1 cellular context compared by ENCODE assay signal in the genomic region with DNA sequence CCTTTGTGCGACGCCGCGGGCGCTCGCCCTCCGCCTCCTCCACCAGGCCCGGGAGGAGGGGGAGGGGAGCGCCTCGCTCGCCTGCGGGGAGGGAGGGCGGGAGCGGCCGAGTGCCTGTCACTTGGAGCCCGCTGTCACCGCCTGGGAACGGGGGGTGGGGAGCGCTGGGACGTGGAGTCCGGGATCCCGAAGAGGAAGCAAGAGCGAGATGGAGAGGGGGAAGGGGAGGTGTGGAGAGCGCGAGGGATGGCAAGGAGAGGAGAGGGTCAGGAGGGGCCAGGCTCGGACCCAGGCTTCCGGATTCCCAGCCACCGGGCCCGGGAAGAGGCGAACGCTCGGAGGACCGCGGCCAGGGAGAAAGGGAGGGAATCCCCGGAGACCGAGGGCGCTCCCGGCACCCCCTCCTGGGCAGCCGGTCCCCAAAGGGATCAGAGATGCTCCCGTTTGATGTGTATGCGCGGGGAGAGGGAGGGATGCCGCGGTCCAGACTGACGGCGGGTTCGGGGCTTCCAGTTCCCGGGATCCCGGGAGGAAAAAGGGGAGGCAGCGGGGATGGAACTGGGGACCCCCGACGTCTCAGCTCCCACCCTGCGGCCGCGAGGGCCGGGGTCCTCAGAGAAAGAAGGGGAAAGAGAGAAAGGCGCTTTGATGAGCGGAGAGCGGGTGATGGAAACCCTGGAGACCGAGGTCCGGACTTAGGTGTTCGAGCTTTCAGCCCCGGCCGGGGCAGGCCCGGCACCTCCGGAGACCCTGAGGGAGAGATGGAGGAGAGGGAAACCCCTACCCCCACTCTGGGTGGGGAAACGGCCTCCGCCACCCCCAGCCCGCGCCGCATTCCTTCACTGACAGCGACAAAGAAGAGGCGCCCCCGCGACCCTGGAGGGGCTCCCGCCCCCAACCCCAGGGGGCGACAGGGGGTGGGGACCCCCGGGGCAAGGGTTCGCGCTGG.
TF ChIP-seq lines count a peak whose summit lies in the region.

No MANE protein-coding gene starts in this region.

TF ChIP-seq in HEK293, 187 proteins besides CTCF, POLR2A, EP300 and RAD21 (continued from another document):
- TF ChIP-seq, protein P1, sequence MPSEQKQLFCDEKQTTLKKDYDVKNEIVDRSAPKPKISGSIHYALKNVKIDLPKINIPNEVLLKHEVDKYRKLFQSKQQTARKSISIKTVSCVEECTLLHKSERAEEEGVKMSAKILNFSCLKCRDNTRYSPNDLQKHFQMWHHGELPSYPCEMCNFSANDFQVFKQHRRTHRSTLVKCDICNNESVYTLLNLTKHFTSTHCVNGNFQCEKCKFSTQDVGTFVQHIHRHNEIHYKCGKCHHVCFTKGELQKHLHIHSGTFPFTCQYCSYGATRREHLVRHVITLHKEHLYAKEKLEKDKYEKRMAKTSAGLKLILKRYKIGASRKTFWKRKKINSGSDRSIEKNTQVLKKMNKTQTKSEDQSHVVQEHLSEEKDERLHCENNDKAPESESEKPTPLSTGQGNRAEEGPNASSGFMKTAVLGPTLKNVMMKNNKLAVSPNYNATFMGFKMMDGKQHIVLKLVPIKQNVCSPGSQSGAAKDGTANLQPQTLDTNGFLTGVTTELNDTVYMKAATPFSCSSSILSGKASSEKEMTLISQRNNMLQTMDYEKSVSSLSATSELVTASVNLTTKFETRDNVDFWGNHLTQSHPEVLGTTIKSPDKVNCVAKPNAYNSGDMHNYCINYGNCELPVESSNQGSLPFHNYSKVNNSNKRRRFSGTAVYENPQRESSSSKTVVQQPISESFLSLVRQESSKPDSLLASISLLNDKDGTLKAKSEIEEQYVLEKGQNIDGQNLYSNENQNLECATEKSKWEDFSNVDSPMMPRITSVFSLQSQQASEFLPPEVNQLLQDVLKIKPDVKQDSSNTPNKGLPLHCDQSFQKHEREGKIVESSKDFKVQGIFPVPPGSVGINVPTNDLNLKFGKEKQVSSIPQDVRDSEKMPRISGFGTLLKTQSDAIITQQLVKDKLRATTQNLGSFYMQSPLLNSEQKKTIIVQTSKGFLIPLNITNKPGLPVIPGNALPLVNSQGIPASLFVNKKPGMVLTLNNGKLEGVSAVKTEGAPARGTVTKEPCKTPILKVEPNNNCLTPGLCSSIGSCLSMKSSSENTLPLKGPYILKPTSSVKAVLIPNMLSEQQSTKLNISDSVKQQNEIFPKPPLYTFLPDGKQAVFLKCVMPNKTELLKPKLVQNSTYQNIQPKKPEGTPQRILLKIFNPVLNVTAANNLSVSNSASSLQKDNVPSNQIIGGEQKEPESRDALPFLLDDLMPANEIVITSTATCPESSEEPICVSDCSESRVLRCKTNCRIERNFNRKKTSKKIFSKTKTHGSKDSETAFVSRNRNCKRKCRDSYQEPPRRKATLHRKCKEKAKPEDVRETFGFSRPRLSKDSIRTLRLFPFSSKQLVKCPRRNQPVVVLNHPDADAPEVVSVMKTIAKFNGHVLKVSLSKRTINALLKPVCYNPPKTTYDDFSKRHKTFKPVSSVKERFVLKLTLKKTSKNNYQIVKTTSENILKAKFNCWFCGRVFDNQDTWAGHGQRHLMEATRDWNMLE (tag by site-specific recombination; conservative IDR thresholded peaks at IDR 0.05; ENCODE audit: low read depth), result no peak
- TF ChIP-seq SCRT2 (tag by site-specific recombination; IDR thresholded peaks at IDR 0.05) (no peak), ZBTB20 (tag by site-specific recombination; IDR thresholded peaks at IDR 0.05) (peak; percentile 97), KLF8 (tag by site-specific recombination; IDR thresholded peaks at IDR 0.05) (peak; percentile 72), ZBTB7A (tag by site-specific recombination; IDR thresholded peaks at IDR 0.05; ENCODE audit: low read depth) (peak; percentile 94), ZNF48 (tag by site-specific recombination; IDR thresholded peaks at IDR 0.05) (no peak), WT1 (tag by site-specific recombination; IDR thresholded peaks at IDR 0.05) (peak; percentile 83), FEZF1 (tag by site-specific recombination; IDR thresholded peaks at IDR 0.05) (no peak; the same call in 1 of the 2 replicates), ZNF555 (tag by site-specific recombination; conservative IDR thresholded peaks at IDR 0.05) (no peak), YY2 (tag by site-specific recombination; IDR thresholded peaks at IDR 0.05) (0 out of 2 replicates have a peak, but pooled peaks have one; percentile 18), ZBTB21 (tag by site-specific recombination; IDR thresholded peaks at IDR 0.05) (peak; percentile 47)
- TF ChIP-seq, protein P2, sequence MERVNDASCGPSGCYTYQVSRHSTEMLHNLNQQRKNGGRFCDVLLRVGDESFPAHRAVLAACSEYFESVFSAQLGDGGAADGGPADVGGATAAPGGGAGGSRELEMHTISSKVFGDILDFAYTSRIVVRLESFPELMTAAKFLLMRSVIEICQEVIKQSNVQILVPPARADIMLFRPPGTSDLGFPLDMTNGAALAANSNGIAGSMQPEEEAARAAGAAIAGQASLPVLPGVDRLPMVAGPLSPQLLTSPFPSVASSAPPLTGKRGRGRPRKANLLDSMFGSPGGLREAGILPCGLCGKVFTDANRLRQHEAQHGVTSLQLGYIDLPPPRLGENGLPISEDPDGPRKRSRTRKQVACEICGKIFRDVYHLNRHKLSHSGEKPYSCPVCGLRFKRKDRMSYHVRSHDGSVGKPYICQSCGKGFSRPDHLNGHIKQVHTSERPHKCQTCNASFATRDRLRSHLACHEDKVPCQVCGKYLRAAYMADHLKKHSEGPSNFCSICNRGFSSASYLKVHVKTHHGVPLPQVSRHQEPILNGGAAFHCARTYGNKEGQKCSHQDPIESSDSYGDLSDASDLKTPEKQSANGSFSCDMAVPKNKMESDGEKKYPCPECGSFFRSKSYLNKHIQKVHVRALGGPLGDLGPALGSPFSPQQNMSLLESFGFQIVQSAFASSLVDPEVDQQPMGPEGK (tag by site-specific recombination; IDR thresholded peaks at IDR 0.05), result peak; percentile 81
- TF ChIP-seq, protein P3, sequence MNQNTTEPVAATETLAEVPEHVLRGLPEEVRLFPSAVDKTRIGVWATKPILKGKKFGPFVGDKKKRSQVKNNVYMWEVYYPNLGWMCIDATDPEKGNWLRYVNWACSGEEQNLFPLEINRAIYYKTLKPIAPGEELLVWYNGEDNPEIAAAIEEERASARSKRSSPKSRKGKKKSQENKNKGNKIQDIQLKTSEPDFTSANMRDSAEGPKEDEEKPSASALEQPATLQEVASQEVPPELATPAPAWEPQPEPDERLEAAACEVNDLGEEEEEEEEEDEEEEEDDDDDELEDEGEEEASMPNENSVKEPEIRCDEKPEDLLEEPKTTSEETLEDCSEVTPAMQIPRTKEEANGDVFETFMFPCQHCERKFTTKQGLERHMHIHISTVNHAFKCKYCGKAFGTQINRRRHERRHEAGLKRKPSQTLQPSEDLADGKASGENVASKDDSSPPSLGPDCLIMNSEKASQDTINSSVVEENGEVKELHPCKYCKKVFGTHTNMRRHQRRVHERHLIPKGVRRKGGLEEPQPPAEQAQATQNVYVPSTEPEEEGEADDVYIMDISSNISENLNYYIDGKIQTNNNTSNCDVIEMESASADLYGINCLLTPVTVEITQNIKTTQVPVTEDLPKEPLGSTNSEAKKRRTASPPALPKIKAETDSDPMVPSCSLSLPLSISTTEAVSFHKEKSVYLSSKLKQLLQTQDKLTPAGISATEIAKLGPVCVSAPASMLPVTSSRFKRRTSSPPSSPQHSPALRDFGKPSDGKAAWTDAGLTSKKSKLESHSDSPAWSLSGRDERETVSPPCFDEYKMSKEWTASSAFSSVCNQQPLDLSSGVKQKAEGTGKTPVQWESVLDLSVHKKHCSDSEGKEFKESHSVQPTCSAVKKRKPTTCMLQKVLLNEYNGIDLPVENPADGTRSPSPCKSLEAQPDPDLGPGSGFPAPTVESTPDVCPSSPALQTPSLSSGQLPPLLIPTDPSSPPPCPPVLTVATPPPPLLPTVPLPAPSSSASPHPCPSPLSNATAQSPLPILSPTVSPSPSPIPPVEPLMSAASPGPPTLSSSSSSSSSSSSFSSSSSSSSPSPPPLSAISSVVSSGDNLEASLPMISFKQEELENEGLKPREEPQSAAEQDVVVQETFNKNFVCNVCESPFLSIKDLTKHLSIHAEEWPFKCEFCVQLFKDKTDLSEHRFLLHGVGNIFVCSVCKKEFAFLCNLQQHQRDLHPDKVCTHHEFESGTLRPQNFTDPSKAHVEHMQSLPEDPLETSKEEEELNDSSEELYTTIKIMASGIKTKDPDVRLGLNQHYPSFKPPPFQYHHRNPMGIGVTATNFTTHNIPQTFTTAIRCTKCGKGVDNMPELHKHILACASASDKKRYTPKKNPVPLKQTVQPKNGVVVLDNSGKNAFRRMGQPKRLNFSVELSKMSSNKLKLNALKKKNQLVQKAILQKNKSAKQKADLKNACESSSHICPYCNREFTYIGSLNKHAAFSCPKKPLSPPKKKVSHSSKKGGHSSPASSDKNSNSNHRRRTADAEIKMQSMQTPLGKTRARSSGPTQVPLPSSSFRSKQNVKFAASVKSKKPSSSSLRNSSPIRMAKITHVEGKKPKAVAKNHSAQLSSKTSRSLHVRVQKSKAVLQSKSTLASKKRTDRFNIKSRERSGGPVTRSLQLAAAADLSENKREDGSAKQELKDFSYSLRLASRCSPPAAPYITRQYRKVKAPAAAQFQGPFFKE (tag by site-specific recombination; IDR thresholded peaks at IDR 0.05; ENCODE audit: borderline replicate concordance), result no peak
- TF ChIP-seq, protein P4, sequence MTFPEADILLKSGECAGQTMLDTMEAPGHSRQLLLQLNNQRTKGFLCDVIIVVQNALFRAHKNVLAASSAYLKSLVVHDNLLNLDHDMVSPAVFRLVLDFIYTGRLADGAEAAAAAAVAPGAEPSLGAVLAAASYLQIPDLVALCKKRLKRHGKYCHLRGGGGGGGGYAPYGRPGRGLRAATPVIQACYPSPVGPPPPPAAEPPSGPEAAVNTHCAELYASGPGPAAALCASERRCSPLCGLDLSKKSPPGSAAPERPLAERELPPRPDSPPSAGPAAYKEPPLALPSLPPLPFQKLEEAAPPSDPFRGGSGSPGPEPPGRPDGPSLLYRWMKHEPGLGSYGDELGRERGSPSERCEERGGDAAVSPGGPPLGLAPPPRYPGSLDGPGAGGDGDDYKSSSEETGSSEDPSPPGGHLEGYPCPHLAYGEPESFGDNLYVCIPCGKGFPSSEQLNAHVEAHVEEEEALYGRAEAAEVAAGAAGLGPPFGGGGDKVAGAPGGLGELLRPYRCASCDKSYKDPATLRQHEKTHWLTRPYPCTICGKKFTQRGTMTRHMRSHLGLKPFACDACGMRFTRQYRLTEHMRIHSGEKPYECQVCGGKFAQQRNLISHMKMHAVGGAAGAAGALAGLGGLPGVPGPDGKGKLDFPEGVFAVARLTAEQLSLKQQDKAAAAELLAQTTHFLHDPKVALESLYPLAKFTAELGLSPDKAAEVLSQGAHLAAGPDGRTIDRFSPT (tag by site-specific recombination; IDR thresholded peaks at IDR 0.05), result peak; percentile 51; the same call in 1 of the 2 replicates
